8 cellular contexts compared by ENCODE assay signal in genomic region chr6:60843175-60843982, GRCh38.
DNase-seq lines count a peak whose midpoint lies in the region; TF ChIP-seq lines count a peak whose summit lies in the region.
"Not testable (repeated sequence)": the region's sequence is repeated elsewhere in the genome, so short reads cannot be mapped to it uniquely, and the experiment has no call there.

No MANE protein-coding gene starts in this region.

- TF ChIP-seq CTCF in DOHH2 (IDR thresholded peaks at IDR 0.05; ENCODE audit: low read depth, low read length, poor library complexity, severe bottlenecking) (peak; percentile 7), nephron (IDR thresholded peaks at IDR 0.05; ENCODE audit: unreplicated experiment in 3 of 3) (peak; percentile 18 to 37 (median 22)), type B pancreatic cell (conservative IDR thresholded peaks at IDR 0.05) (peak; percentile 61)
- TF ChIP-seq CTCF in SU-DHL-6 (IDR thresholded peaks at IDR 0.05; ENCODE audit: insufficient read depth, low read length, poor library complexity, severe bottlenecking); endothelial cell (IDR thresholded peaks at IDR 0.05; ENCODE audit: unreplicated experiment): not testable (repeated sequence)

- not testable (repeated sequence) for H3K27ac Mint-ChIP-seq in endothelial cell (ENCODE audit: unreplicated experiment); type B pancreatic cell
- peak overlapping the region in 2 of 3 experiments; percentile 70 to 81 for H3K27ac Mint-ChIP-seq in nephron

- not testable (repeated sequence) for H3K27me3 ChIP-seq in DOHH2 (ENCODE audit: control insufficient read depth, low read length); Karpas-422 (ENCODE audit: low read length); SU-DHL-6 (ENCODE audit: low read length); iPS-20b (ENCODE audit: insufficient read depth, low read length)

- H3K4me3 Mint-ChIP-seq in endothelial cell (ENCODE audit: unreplicated experiment); nephron; type B pancreatic cell: not testable (repeated sequence)

- not testable (repeated sequence) for H3K9me3 ChIP-seq in DOHH2 (ENCODE audit: control insufficient read depth, insufficient read depth, low read length); Karpas-422 (ENCODE audit: low read length); SU-DHL-6 (ENCODE audit: insufficient read depth, low read length); iPS-20b (ENCODE audit: insufficient read depth, low read depth, low read length)

- H3K79me2 ChIP-seq in DOHH2 (ENCODE audit: control insufficient read depth, low read length); Karpas-422 (ENCODE audit: low read length); SU-DHL-6 (ENCODE audit: insufficient read depth, low read length): not testable (repeated sequence)

- H3K4me1 ChIP-seq in DOHH2 (ENCODE audit: control insufficient read depth, low read length); Karpas-422 (ENCODE audit: low read length); iPS-20b (ENCODE audit: insufficient read depth, low read length): not testable (repeated sequence)

- H3F3A ChIP-seq in DOHH2 (ENCODE audit: control insufficient read depth, insufficient read depth); SU-DHL-6 (ENCODE audit: insufficient read depth): not testable (repeated sequence)

- not testable (repeated sequence) for H3K4me2 ChIP-seq in DOHH2 (ENCODE audit: low read length); Karpas-422 (ENCODE audit: low read depth, low read length, poor library complexity, severe bottlenecking); SU-DHL-6 (ENCODE audit: low read depth, low read length, poor library complexity, severe bottlenecking)

- H3K27ac ChIP-seq in DOHH2 (ENCODE audit: low read depth, low read length); Karpas-422 (ENCODE audit: low read length); iPS-20b (ENCODE audit: low read length): not testable (repeated sequence)
- H3K27ac ChIP-seq in SU-DHL-6 (ENCODE audit: low read depth, low read length) = peak overlapping the region; percentile 11; the same call in 1 of the 2 replicates

- not testable (repeated sequence) for H3K36me3 Mint-ChIP-seq in endothelial cell (ENCODE audit: low read depth, unreplicated experiment); nephron (ENCODE audit: low read depth); type B pancreatic cell

- not testable (repeated sequence) for H3K9ac ChIP-seq in Karpas-422 (ENCODE audit: low read length); SU-DHL-6 (ENCODE audit: low read length)
- peak overlapping the region; percentile 32; the same call in 1 of the 2 replicates for H3K9ac ChIP-seq in iPS-20b (ENCODE audit: low read depth, low read length)

- not testable (repeated sequence) for H3K9me3 Mint-ChIP-seq in endothelial cell (ENCODE audit: unreplicated experiment); nephron; type B pancreatic cell

- H3K36me3 ChIP-seq in DOHH2 (ENCODE audit: control insufficient read depth, low read length); Karpas-422 (ENCODE audit: insufficient read depth, low read length); SU-DHL-6 (ENCODE audit: low read length); iPS-20b (ENCODE audit: insufficient read depth, low read depth, low read length): not testable (repeated sequence)

- H3K9me2 ChIP-seq in DOHH2 (replicated peaks; ENCODE audit: control insufficient read depth, low read length); Karpas-422 (replicated peaks; ENCODE audit: insufficient read depth, low read length); SU-DHL-6 (replicated peaks; ENCODE audit: insufficient read depth, low read length): not testable (repeated sequence)

- DNase-seq in Karpas-422 (peak; percentile 45), NCI-H82 (lab: John Stamatoyannopoulos, UW) (peak; percentile 43), endothelial cell (ENCODE audit: low spot score) (peak; percentile 18)
- DNase-seq in type B pancreatic cell (ENCODE audit: extremely low spot score, unreplicated experiment) = not testable (repeated sequence)

- not testable (repeated sequence) for H3K27me3 Mint-ChIP-seq in endothelial cell (ENCODE audit: unreplicated experiment); nephron (ENCODE audit: low read depth); type B pancreatic cell

- H2AFZ ChIP-seq in Karpas-422 (ENCODE audit: low read length) = not testable (repeated sequence)
- peak overlapping the region; percentile 93 for H2AFZ ChIP-seq in SU-DHL-6 (ENCODE audit: low read depth, low read length, severe bottlenecking)

- not testable (repeated sequence) for H3K4me3 ChIP-seq in DOHH2 (ENCODE audit: low read length); Karpas-422 (ENCODE audit: low read length); SU-DHL-6 (ENCODE audit: insufficient read depth, low read length, poor library complexity, severe bottlenecking); iPS-20b (ENCODE audit: low read length)

- H3K4me1 Mint-ChIP-seq in endothelial cell (ENCODE audit: unreplicated experiment); nephron; type B pancreatic cell (ENCODE audit: unreplicated experiment): not testable (repeated sequence)

- not testable (repeated sequence) for H4K20me1 ChIP-seq in DOHH2 (ENCODE audit: control insufficient read depth, insufficient read depth, low read depth, low read length); Karpas-422 (ENCODE audit: insufficient read depth, low read depth, low read length); SU-DHL-6 (ENCODE audit: low read depth, low read length)
